In the genomic region with DNA sequence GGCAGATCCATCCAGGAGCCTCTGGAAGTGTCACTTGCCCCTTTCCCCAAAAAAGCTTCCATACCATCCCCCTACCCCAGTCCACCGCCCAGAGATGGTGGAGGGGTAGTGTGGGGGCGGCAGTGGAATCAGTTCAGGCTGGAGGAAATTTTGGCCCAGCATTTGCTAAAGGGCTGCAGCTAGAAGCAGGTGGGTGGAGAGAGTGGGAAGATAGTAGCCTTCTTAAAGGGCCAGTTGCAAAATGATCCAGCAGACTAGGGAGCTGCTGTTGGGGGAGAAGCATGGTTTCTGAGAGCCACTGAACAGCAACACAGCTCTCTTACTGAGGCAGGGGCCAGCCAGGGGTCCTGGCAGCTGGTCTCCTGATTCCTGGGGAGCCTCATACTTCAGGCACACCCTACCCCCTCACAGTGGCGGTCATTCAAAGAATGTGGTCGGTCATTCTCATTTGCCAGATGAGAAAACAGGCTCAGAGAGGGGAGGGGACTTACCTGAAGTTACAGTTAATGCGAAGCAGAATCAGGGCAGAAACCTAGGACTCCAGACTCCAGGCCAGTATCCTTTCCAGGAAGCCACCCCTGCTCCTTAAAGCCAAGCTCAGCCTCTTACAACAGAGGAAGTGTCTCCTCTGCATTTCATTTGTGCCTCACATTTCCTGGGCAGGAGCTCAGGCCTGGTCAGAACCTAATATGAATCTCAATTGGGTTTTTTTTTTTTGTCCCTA, we compare ENCODE assay signal across 1 cellular context.
TF ChIP-seq lines count a peak whose summit lies in the region.

No MANE protein-coding gene starts in this region.

TF ChIP-seq in GM23338, 12 proteins besides CTCF, POLR2A, EP300 and RAD21:
- TF ChIP-seq, protein P1, sequence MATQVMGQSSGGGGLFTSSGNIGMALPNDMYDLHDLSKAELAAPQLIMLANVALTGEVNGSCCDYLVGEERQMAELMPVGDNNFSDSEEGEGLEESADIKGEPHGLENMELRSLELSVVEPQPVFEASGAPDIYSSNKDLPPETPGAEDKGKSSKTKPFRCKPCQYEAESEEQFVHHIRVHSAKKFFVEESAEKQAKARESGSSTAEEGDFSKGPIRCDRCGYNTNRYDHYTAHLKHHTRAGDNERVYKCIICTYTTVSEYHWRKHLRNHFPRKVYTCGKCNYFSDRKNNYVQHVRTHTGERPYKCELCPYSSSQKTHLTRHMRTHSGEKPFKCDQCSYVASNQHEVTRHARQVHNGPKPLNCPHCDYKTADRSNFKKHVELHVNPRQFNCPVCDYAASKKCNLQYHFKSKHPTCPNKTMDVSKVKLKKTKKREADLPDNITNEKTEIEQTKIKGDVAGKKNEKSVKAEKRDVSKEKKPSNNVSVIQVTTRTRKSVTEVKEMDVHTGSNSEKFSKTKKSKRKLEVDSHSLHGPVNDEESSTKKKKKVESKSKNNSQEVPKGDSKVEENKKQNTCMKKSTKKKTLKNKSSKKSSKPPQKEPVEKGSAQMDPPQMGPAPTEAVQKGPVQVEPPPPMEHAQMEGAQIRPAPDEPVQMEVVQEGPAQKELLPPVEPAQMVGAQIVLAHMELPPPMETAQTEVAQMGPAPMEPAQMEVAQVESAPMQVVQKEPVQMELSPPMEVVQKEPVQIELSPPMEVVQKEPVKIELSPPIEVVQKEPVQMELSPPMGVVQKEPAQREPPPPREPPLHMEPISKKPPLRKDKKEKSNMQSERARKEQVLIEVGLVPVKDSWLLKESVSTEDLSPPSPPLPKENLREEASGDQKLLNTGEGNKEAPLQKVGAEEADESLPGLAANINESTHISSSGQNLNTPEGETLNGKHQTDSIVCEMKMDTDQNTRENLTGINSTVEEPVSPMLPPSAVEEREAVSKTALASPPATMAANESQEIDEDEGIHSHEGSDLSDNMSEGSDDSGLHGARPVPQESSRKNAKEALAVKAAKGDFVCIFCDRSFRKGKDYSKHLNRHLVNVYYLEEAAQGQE (IDR thresholded peaks at IDR 0.05; ENCODE audit: unreplicated experiment): no peak
- TF ChIP-seq, protein P2, sequence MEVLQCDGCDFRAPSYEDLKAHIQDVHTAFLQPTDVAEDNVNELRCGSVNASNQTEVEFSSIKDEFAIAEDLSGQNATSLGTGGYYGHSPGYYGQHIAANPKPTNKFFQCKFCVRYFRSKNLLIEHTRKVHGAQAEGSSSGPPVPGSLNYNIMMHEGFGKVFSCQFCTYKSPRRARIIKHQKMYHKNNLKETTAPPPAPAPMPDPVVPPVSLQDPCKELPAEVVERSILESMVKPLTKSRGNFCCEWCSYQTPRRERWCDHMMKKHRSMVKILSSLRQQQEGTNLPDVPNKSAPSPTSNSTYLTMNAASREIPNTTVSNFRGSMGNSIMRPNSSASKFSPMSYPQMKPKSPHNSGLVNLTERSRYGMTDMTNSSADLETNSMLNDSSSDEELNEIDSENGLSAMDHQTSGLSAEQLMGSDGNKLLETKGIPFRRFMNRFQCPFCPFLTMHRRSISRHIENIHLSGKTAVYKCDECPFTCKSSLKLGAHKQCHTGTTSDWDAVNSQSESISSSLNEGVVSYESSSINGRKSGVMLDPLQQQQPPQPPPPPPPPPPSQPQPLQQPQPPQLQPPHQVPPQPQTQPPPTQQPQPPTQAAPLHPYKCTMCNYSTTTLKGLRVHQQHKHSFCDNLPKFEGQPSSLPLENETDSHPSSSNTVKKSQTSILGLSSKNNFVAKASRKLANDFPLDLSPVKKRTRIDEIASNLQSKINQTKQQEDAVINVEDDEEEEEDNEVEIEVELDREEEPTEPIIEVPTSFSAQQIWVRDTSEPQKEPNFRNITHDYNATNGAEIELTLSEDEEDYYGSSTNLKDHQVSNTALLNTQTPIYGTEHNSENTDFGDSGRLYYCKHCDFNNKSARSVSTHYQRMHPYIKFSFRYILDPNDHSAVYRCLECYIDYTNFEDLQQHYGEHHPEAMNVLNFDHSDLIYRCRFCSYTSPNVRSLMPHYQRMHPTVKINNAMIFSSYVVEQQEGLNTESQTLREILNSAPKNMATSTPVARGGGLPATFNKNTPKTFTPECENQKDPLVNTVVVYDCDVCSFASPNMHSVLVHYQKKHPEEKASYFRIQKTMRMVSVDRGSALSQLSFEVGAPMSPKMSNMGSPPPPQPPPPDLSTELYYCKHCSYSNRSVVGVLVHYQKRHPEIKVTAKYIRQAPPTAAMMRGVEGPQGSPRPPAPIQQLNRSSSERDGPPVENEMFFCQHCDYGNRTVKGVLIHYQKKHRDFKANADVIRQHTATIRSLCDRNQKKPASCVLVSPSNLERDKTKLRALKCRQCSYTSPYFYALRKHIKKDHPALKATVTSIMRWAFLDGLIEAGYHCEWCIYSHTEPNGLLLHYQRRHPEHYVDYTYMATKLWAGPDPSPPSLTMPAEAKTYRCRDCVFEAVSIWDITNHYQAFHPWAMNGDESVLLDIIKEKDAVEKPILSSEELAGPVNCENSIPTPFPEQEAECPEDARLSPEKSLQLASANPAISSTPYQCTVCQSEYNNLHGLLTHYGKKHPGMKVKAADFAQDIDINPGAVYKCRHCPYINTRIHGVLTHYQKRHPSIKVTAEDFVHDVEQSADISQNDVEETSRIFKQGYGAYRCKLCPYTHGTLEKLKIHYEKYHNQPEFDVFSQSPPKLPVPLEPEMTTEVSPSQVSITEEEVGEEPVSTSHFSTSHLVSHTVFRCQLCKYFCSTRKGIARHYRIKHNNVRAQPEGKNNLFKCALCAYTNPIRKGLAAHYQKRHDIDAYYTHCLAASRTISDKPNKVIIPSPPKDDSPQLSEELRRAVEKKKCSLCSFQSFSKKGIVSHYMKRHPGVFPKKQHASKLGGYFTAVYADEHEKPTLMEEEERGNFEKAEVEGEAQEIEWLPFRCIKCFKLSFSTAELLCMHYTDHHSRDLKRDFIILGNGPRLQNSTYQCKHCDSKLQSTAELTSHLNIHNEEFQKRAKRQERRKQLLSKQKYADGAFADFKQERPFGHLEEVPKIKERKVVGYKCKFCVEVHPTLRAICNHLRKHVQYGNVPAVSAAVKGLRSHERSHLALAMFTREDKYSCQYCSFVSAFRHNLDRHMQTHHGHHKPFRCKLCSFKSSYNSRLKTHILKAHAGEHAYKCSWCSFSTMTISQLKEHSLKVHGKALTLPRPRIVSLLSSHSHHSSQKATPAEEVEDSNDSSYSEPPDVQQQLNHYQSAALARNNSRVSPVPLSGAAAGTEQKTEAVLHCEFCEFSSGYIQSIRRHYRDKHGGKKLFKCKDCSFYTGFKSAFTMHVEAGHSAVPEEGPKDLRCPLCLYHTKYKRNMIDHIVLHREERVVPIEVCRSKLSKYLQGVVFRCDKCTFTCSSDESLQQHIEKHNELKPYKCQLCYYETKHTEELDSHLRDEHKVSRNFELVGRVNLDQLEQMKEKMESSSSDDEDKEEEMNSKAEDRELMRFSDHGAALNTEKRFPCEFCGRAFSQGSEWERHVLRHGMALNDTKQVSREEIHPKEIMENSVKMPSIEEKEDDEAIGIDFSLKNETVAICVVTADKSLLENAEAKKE (CRISPR knock-in tag; IDR thresholded peaks at IDR 0.05): no peak
